In genomic region chr12:112239020-112239419, GRCh38 we compare ENCODE assay signal across 22 cellular contexts.
"Had no signal": no experiment of that assay in that cellular context is flagged by ENCODE, and none has a peak within 500 bp of the region (broad histone marks: within the 10 kb centered on the region; RNA-seq: fewer than 3 reads in every experiment).

No MANE protein-coding gene starts in this region.

- H3K4me3 Mint-ChIP-seq: endodermal cell; naive thymus-derived CD4-positive, alpha-beta T cell; nephron progenitor cell; stimulated activated effector memory CD8-positive, alpha-beta T cell treated with anti-CD3 and anti-CD28 coated beads, Interleukin-12 subunit alpha, Interleukin-12 subunit beta, amount 100 ng/mL, for 72 hours had no signal

- H3K27ac ChIP-seq: coronary artery, foreskin keratinocyte, neutrophil, suprapubic skin, tibial artery, upper lobe of left lung, vagina had no signal

- H3K27me3 Mint-ChIP-seq: naive thymus-derived CD4-positive, alpha-beta T cell had no signal

- H3K4me1 Mint-ChIP-seq: endodermal cell; naive thymus-derived CD4-positive, alpha-beta T cell; stimulated activated effector memory CD8-positive, alpha-beta T cell treated with anti-CD3 and anti-CD28 coated beads, Interleukin-12 subunit alpha, Interleukin-12 subunit beta, amount 100 ng/mL, for 72 hours had no signal

- ATAC-seq: foreskin keratinocyte; left cardiac atrium; left ventricle myocardium superior; naive thymus-derived CD4-positive, alpha-beta T cell; stimulated activated effector memory CD8-positive, alpha-beta T cell treated with anti-CD3 and anti-CD28 coated beads, Interleukin-12 subunit alpha, Interleukin-12 subunit beta, amount 100 ng/mL, for 72 hours; stimulated activated naive CD8-positive, alpha-beta T cell treated with anti-CD3 and anti-CD28 coated beads, Interleukin-15, Interleukin-2, amounts not matched to agents 100 U/mL and 50 U/mL, for 24 hours had no signal

- H3K4me1 ChIP-seq: foreskin keratinocyte, suprapubic skin, tibial artery, upper lobe of left lung, vagina had no signal

- H3K27ac Mint-ChIP-seq: naive thymus-derived CD4-positive, alpha-beta T cell; nephron progenitor cell; stimulated activated effector memory CD8-positive, alpha-beta T cell treated with anti-CD3 and anti-CD28 coated beads, Interleukin-12 subunit alpha, Interleukin-12 subunit beta, amount 100 ng/mL, for 72 hours had no signal

- H3K27me3 ChIP-seq: foreskin keratinocyte, neutrophil, suprapubic skin, tibial artery, upper lobe of left lung, vagina had no signal

- H3K4me3 ChIP-seq: coronary artery, suprapubic skin, tibial artery, upper lobe of left lung, vagina had no signal

- H3K9me3 ChIP-seq: neutrophil, suprapubic skin, tibial artery, upper lobe of left lung, vagina had no signal

- DNase-seq: effector CD4-positive, alpha-beta T cell; endodermal cell; erythroblast; foreskin keratinocyte; kidney; left cardiac atrium; left ventricle myocardium superior; naive thymus-derived CD4-positive, alpha-beta T cell; nephron progenitor cell; posterior cingulate gyrus; small intestine; stimulated activated CD4-positive, alpha-beta T cell treated with anti-CD3 and anti-CD28 coated beads, Interleukin-12 subunit alpha, Interleukin-12 subunit beta, amount 100 ng/mL, for 4 hours; stimulated activated CD4-positive, alpha-beta T cell treated with anti-CD3 and anti-CD28 coated beads, Interleukin-2, amount 100 ng/mL, for 48 hours; stimulated activated CD8-positive, alpha-beta memory T cell treated with anti-CD3 and anti-CD28 coated beads, Interleukin-4, amount 100 ng/mL, for 48 hours; stimulated activated naive CD8-positive, alpha-beta T cell treated with anti-CD3 and anti-CD28 coated beads, Interleukin-15, Interleukin-2, amounts not matched to agents 100 U/mL and 50 U/mL, for 24 hours; tibial artery; upper lobe of left lung had no signal

- H3K9me3 Mint-ChIP-seq: endodermal cell; naive thymus-derived CD4-positive, alpha-beta T cell; nephron progenitor cell; stimulated activated effector memory CD8-positive, alpha-beta T cell treated with anti-CD3 and anti-CD28 coated beads, Interleukin-12 subunit alpha, Interleukin-12 subunit beta, amount 100 ng/mL, for 72 hours had no signal
